Comparison of ENCODE assay signal across 1 cellular context in genomic region chr11:119713361-119714040, GRCh38.
TF ChIP-seq lines count a peak whose summit lies in the region.

No MANE protein-coding gene starts in this region.

TF ChIP-seq in HepG2, 621 proteins besides CTCF, POLR2A, EP300 and RAD21 (continued from another document):
- TF ChIP-seq ARID4A (CRISPR knock-in tag; IDR thresholded peaks at IDR 0.05; ENCODE audit: borderline replicate concordance) (0 out of 2 replicates have a peak, but pooled peaks have one; percentile 23), ZFX (CRISPR knock-in tag; IDR thresholded peaks at IDR 0.05; ENCODE audit: low read depth) (0 out of 2 replicates have a peak, but pooled peaks have one; percentile 14), MED1 (CRISPR knock-in tag; IDR thresholded peaks at IDR 0.05) (peak; percentile 20; the same call in 1 of the 2 replicates), SAP130 (CRISPR knock-in tag; IDR thresholded peaks at IDR 0.05; ENCODE audit: low read depth) (0 out of 2 replicates have a peak, but pooled peaks have one; percentile 23), HNRNPK (IDR thresholded peaks at IDR 0.05; ENCODE audit: low read depth, low read length, poor library complexity, severe bottlenecking) (peak; percentile 38), HNF1A (IDR thresholded peaks at IDR 0.05; ENCODE audit: low read depth) (peak; percentile 91), HNF1A (CRISPR knock-in tag; IDR thresholded peaks at IDR 0.05; ENCODE audit: borderline replicate concordance) (no peak; the same call in none of the 2 replicates), SRSF4 (IDR thresholded peaks at IDR 0.05; ENCODE audit: low read depth, low read length, poor library complexity, severe bottlenecking) (no peak), GATA4 (IDR thresholded peaks at IDR 0.05; ENCODE audit: borderline replicate concordance, low read depth) (peak; percentile 74; the same call in 1 of the 2 replicates), PATZ1 (CRISPR knock-in tag; IDR thresholded peaks at IDR 0.05) (peak; percentile 54; the same call in 1 of the 2 replicates), MAZ (IDR thresholded peaks at IDR 0.05; ENCODE audit: borderline replicate concordance, low read depth, low read length) (0 out of 2 replicates have a peak, but pooled peaks have one; percentile 12), MAZ (CRISPR knock-in tag; IDR thresholded peaks at IDR 0.05; ENCODE audit: low read depth) (no peak), FUBP1 (CRISPR knock-in tag; IDR thresholded peaks at IDR 0.05; ENCODE audit: borderline replicate concordance) (0 out of 2 replicates have a peak, but pooled peaks have one; percentile 29), AKNA (CRISPR knock-in tag; IDR thresholded peaks at IDR 0.05; ENCODE audit: borderline replicate concordance) (no peak), REPIN1 (CRISPR knock-in tag; IDR thresholded peaks at IDR 0.05; ENCODE audit: borderline replicate concordance, low read depth) (peak; percentile 44; the same call in 1 of the 2 replicates), ZNF784 (CRISPR knock-in tag; IDR thresholded peaks at IDR 0.05; ENCODE audit: borderline replicate concordance) (no peak), GFI1 (CRISPR knock-in tag; IDR thresholded peaks at IDR 0.05; ENCODE audit: borderline replicate concordance) (peak; percentile 84), HNRNPL (IDR thresholded peaks at IDR 0.05; ENCODE audit: low read depth, low read length) (0 out of 2 replicates have a peak, but pooled peaks have one; percentile 21), DR1 (CRISPR knock-in tag; IDR thresholded peaks at IDR 0.05) (no peak), NFYB (CRISPR knock-in tag; IDR thresholded peaks at IDR 0.05) (no peak)
